In genomic region chr3:13598926-13599886, GRCh38 we compare ENCODE assay signal across 15 cellular contexts. TPM values are rescaled to one million over a fixed set of nuclear protein-coding genes. Genes with fewer than 3 reads are reported as not detected.
DNase-seq lines count a peak whose midpoint lies in the region; ATAC-seq and TF ChIP-seq lines count a peak whose summit lies in the region.
"Had no signal": no experiment of that assay in that cellular context is flagged by ENCODE, and none has a peak within 500 bp of the region (broad histone marks: within the 10 kb centered on the region; RNA-seq: fewer than 3 reads in every experiment).

No MANE protein-coding gene starts in this region.

- H3K4me3 ChIP-seq in mammary epithelial cell (replicated peaks in 1 of 3; ENCODE audit: insufficient read depth in 1 of 3, low read depth in 2 of 3, low read length in 3 of 3) (no peak overlapping the region), vagina (no peak overlapping the region)

- H3K27ac Mint-ChIP-seq in activated naive CD8-positive, alpha-beta T cell treated with anti-CD3 and anti-CD28 coated beads, Interleukin-2, amount 10 ng/mL, durations not matched to agents 7 days and 5 days, result peak overlapping the region; percentile 66
- H3K27ac Mint-ChIP-seq in activated naive CD8-positive, alpha-beta T cell treated with anti-CD3 and anti-CD28 coated beads for 36 hours, result no peak overlapping the region
- H3K27ac Mint-ChIP-seq: activated naive CD8-positive, alpha-beta T cell treated with anti-CD3 and anti-CD28 coated beads, Interleukin-2, amount 50 U/mL, for 24 hours had no signal

- BruUV-seq in mammary epithelial cell (replicated peaks; lab: Mats Ljungman, UMichigan), result no TSS peak

- H3K27ac ChIP-seq in mammary epithelial cell (ENCODE audit: insufficient read depth, low read depth, low read length), result no peak overlapping the region
- peak overlapping the region; percentile 56 for H3K27ac ChIP-seq in vagina
- H3K27ac ChIP-seq: 22Rv1, HL-60 had no signal

- CTCF ChIA-PET in mammary epithelial cell (lab: Charles Lee; ENCODE audit: low non-redundant PET), result no interaction called here

- H3K9me3 ChIP-seq in mammary epithelial cell (replicated peaks; ENCODE audit: insufficient read depth, low read length) (no peaks in the 10 kb centered on the region), vagina (no peaks in the 10 kb centered on the region)

- dilution Hi-C loops in mammary epithelial cell (cut with HindIII; ENCODE audit: low sequenced_read_pairs), result no loop called here

- H3K36me3 Mint-ChIP-seq in activated naive CD8-positive, alpha-beta T cell treated with anti-CD3 and anti-CD28 coated beads, Interleukin-2, amount 10 ng/mL, durations not matched to agents 7 days and 5 days, result no peaks in the 10 kb centered on the region
- peaks cover 1% of the 10 kb centered on the region for H3K36me3 Mint-ChIP-seq in activated naive CD8-positive, alpha-beta T cell treated with anti-CD3 and anti-CD28 coated beads for 36 hours

- 73% methylated on average over 4 of the region's 10 CpGs for WGBS in mammary epithelial cell (ENCODE audit: low coverage, missing lambda C conversion rate)

- H2AFZ ChIP-seq in mammary epithelial cell (ENCODE audit: low read depth, low read length), result peak overlapping the region; percentile 27

- no peak for TF ChIP-seq CTCF in mammary epithelial cell (conservative IDR thresholded peaks at IDR 0.05 in 1 of 2, IDR thresholded peaks at IDR 0.05 in 1 of 2; ENCODE audit: extremely low read depth in 1 of 2, insufficient read depth in 1 of 2, low read depth in 1 of 2, low read length in 2 of 2)
- TF ChIP-seq CTCF in vagina (IDR thresholded peaks at IDR 0.05), result no peak
- TF ChIP-seq CTCF in GM13977 (IDR thresholded peaks at IDR 0.05; ENCODE audit: extremely low read depth, insufficient read depth, missing control alignments), result no peak

- intact Hi-C loops in mammary epithelial cell (cut with micrococcal nuclease), result no loop called here
- intact Hi-C loops in vagina (cut with DNase I), result no loop called here

- H3K79me2 ChIP-seq in mammary epithelial cell (ENCODE audit: insufficient read depth, low read length), result no peaks in the 10 kb centered on the region

- H3K9ac ChIP-seq in mammary epithelial cell (ENCODE audit: insufficient read depth, low read length), result no peak overlapping the region

- no peaks in the 10 kb centered on the region for H3K27me3 ChIP-seq in mammary epithelial cell (ENCODE audit: insufficient read depth, low read length)
- no peaks in the 10 kb centered on the region for H3K27me3 ChIP-seq in vagina

- H3K4me1 ChIP-seq in mammary epithelial cell (ENCODE audit: insufficient read depth, low read length), result peaks cover 33% of the 10 kb centered on the region
- H3K4me1 ChIP-seq in vagina, result peaks cover 42% of the 10 kb centered on the region

- DNase-seq in activated naive CD8-positive, alpha-beta T cell treated with anti-CD3 and anti-CD28 coated beads, Interleukin-2, amount 10 ng/mL, durations not matched to agents 7 days and 5 days, result no peak
- no peak for DNase-seq in activated naive CD8-positive, alpha-beta T cell treated with anti-CD3 and anti-CD28 coated beads for 36 hours
- DNase-seq in mammary epithelial cell (peak; percentile 54), iPS-NIHi7 (ENCODE audit: extremely low spot score) (peak; percentile 63), vagina (ENCODE audit: extremely low spot score in 2 of 2) (no peak), cerebellar cortex (ENCODE audit: low spot score) (no peak), SHP77 (lab: John Stamatoyannopoulos, UW) (no peak), GM13977 (ENCODE audit: low spot score) (no peak)
- DNase-seq: activated naive CD8-positive, alpha-beta T cell treated with anti-CD3 and anti-CD28 coated beads, Interleukin-2, amount 50 U/mL, for 24 hours; NCI-H1048; NCI-H82; T-helper 1 cell had no signal

- no peak overlapping the region for H3K4me2 ChIP-seq in mammary epithelial cell (ENCODE audit: insufficient read depth, low read depth, low read length)

- no peaks in the 10 kb centered on the region for H4K20me1 ChIP-seq in mammary epithelial cell (ENCODE audit: insufficient read depth, low read length)

- POLR2A ChIA-PET in activated naive CD8-positive, alpha-beta T cell treated with anti-CD3 and anti-CD28 coated beads, Interleukin-2, amount 10 ng/mL, durations not matched to agents 7 days and 5 days (lab: Charles Lee), result interaction anchor here (0.6 kb wide), 1 partner anchor 1013 kb away, joined by 4 read pairs; no protein-coding TSS in a partner anchor

- in situ Hi-C loops in mammary epithelial cell (cut with MboI; ENCODE audit: low sequenced_read_pairs in 2 of 2), result no loop called here
- in situ Hi-C loops in GM13977 (cut with MboI; ENCODE audit: low pct_unique_long_range_greater_than_20kb, low sequenced_read_pairs, unreplicated experiment), result no loop called here

- TF ChIP-seq POLR2A in vagina (IDR thresholded peaks at IDR 0.05), result no peak

- H3K4me3 Mint-ChIP-seq in activated naive CD8-positive, alpha-beta T cell treated with anti-CD3 and anti-CD28 coated beads, Interleukin-2, amount 10 ng/mL, durations not matched to agents 7 days and 5 days, result no peak overlapping the region
- no peak overlapping the region for H3K4me3 Mint-ChIP-seq in activated naive CD8-positive, alpha-beta T cell treated with anti-CD3 and anti-CD28 coated beads for 36 hours
- H3K4me3 Mint-ChIP-seq: activated naive CD8-positive, alpha-beta T cell treated with anti-CD3 and anti-CD28 coated beads, Interleukin-2, amount 50 U/mL, for 24 hours; nephron had no signal

- peaks cover 5% of the 10 kb centered on the region for H3K27me3 Mint-ChIP-seq in activated naive CD8-positive, alpha-beta T cell treated with anti-CD3 and anti-CD28 coated beads, Interleukin-2, amount 10 ng/mL, durations not matched to agents 7 days and 5 days
- H3K27me3 Mint-ChIP-seq in activated naive CD8-positive, alpha-beta T cell treated with anti-CD3 and anti-CD28 coated beads for 36 hours, result no peaks in the 10 kb centered on the region

- no peak for ATAC-seq in activated naive CD8-positive, alpha-beta T cell treated with anti-CD3 and anti-CD28 coated beads, Interleukin-2, amount 10 ng/mL, durations not matched to agents 7 days and 5 days (ENCODE audit: low read depth)
- ATAC-seq: activated naive CD8-positive, alpha-beta T cell treated with anti-CD3 and anti-CD28 coated beads, Interleukin-2, amount 50 U/mL, for 24 hours had no signal

- H3K9me3 Mint-ChIP-seq in activated naive CD8-positive, alpha-beta T cell treated with anti-CD3 and anti-CD28 coated beads, Interleukin-2, amount 10 ng/mL, durations not matched to agents 7 days and 5 days, result no peaks in the 10 kb centered on the region
- no peaks in the 10 kb centered on the region for H3K9me3 Mint-ChIP-seq in activated naive CD8-positive, alpha-beta T cell treated with anti-CD3 and anti-CD28 coated beads for 36 hours
- H3K9me3 Mint-ChIP-seq: activated naive CD8-positive, alpha-beta T cell treated with anti-CD3 and anti-CD28 coated beads, Interleukin-2, amount 50 U/mL, for 24 hours had no signal

- no peaks in the 10 kb centered on the region for H3K36me3 ChIP-seq in mammary epithelial cell (ENCODE audit: insufficient read depth, low read length)
- no peaks in the 10 kb centered on the region for H3K36me3 ChIP-seq in vagina

- H3K4me1 Mint-ChIP-seq in activated naive CD8-positive, alpha-beta T cell treated with anti-CD3 and anti-CD28 coated beads, Interleukin-2, amount 10 ng/mL, durations not matched to agents 7 days and 5 days, result no peaks in the 10 kb centered on the region
- H3K4me1 Mint-ChIP-seq in activated naive CD8-positive, alpha-beta T cell treated with anti-CD3 and anti-CD28 coated beads for 36 hours, result no peaks in the 10 kb centered on the region
- H3K4me1 Mint-ChIP-seq: activated naive CD8-positive, alpha-beta T cell treated with anti-CD3 and anti-CD28 coated beads, Interleukin-2, amount 50 U/mL, for 24 hours had no signal

RNA-seq across cellular contexts. Expression of gene FBLN2, which starts 50.3 kb away (rescaled TPM):
- 1 to 10 TPM; 2.6 to 2.7 TPM for total RNA-seq in activated naive CD8-positive, alpha-beta T cell treated with anti-CD3 and anti-CD28 coated beads, Interleukin-2, amount 10 ng/mL, durations not matched to agents 7 days and 5 days
- total RNA-seq in activated naive CD8-positive, alpha-beta T cell treated with anti-CD3 and anti-CD28 coated beads for 36 hours, result 1 to 10 TPM; 1.9 to 3.1 TPM
- total RNA-seq in mammary epithelial cell (1 to 10 TPM in 1 of 2 donors, not detected in 1; 2.2 TPM), vagina (94.3 TPM)
- polyA plus RNA-seq in mammary epithelial cell, result 0.03 TPM
- not detected for polyA minus RNA-seq in mammary epithelial cell

Comparison
In these comparisons a context has a peak if more than half of its experiments do, and no peak if none do; other contexts are left out.
1. DNase-seq: peak in mammary epithelial cell (single experiment) and iPS-NIHi7 (single experiment); none in activated naive CD8-positive, alpha-beta T cell treated with anti-CD3 and anti-CD28 coated beads, Interleukin-2, amount 10 ng/mL, durations not matched to agents 7 days and 5 days (single experiment), activated naive CD8-positive, alpha-beta T cell treated with anti-CD3 and anti-CD28 coated beads for 36 hours (single experiment), vagina (0 of 2), cerebellar cortex (single experiment), SHP77 (0 of 2) and GM13977 (single experiment).
2. RNA of gene FBLN2, which starts 50.3 kb away (total RNA-seq): 94.3 TPM in vagina (single experiment); 1.9 to 3.1 TPM in activated naive CD8-positive, alpha-beta T cell treated with anti-CD3 and anti-CD28 coated beads for 36 hours, 2.6 to 2.7 TPM in activated naive CD8-positive, alpha-beta T cell treated with anti-CD3 and anti-CD28 coated beads, Interleukin-2, amount 10 ng/mL, durations not matched to agents 7 days and 5 days and 2.2 TPM in mammary epithelial cell; every median in the first group is over 10 times any median in the second.